In genomic region chr7:129258649-129259389, GRCh38 we compare ENCODE assay signal across 11 cellular contexts. TPM values are rescaled to one million over a fixed set of nuclear protein-coding genes. Genes with fewer than 3 reads are reported as not detected.
DNase-seq lines count a peak whose midpoint lies in the region; ATAC-seq, FAIRE-seq and TF ChIP-seq lines count a peak whose summit lies in the region.
"Had no signal": no experiment of that assay in that cellular context is flagged by ENCODE, and none has a peak within 500 bp of the region (broad histone marks: within the 10 kb centered on the region; RNA-seq: fewer than 3 reads in every experiment).

No MANE protein-coding gene starts in this region.

- no peaks in the 10 kb centered on the region for H3K9me3 ChIP-seq in CD8-positive, alpha-beta T cell (ENCODE audit: low read length)
- no peaks in the 10 kb centered on the region for H3K9me3 ChIP-seq in H9 (ENCODE audit: control insufficient read depth, low read depth, low read length)
- no peaks in the 10 kb centered on the region for H3K9me3 ChIP-seq in GM12878 (replicated peaks; ENCODE audit: control insufficient read depth, insufficient read depth, low read length)

- H3K4me1 ChIP-seq in CD8-positive, alpha-beta T cell (ENCODE audit: insufficient read depth, low read length): peaks cover 10% of the 10 kb centered on the region
- peaks cover 11% of the 10 kb centered on the region; the same call in 1 of the 2 replicates for H3K4me1 ChIP-seq in H9 (ENCODE audit: insufficient read depth, low read length)
- peaks cover 3% of the 10 kb centered on the region; the same call in 1 of the 2 replicates for H3K4me1 ChIP-seq in GM12878 (ENCODE audit: control insufficient read depth, insufficient read depth, low read length)

- H3K9ac ChIP-seq in H9 (ENCODE audit: extremely low read depth, insufficient read length, low read length) (no peak overlapping the region), GM12878 (ENCODE audit: control insufficient read depth, insufficient read depth, low read length) (no peak overlapping the region)

- H3K79me2 ChIP-seq in H9 (ENCODE audit: insufficient read depth, low read length) (peaks cover 2% of the 10 kb centered on the region; the same call in 1 of the 2 replicates), GM12878 (ENCODE audit: control insufficient read depth, insufficient read depth, low read length) (no peaks in the 10 kb centered on the region)

- no peak for DNase-seq in CD8-positive, alpha-beta T cell
- DNase-seq in H9 (peak; percentile 58), GM12878 (ENCODE audit: low read depth, low spot score) (no peak), lung microvascular endothelial cell (ENCODE audit: low read depth in 2 of 2) (peak; percentile 9 to 28), GM12892 (ENCODE audit: insufficient read length) (no peak), NCI-H1048 (lab: John Stamatoyannopoulos, UW) (no peak)
- DNase-seq in activated CD4-positive, alpha-beta memory T cell treated with anti-CD3 and anti-CD28 coated beads, Interleukin-2, amount 10 ng/mL, durations not matched to agents 7 days and 5 days: no peak
- DNase-seq: left colon, NCI-H2171, SHP77 had no signal

- TF ChIP-seq CTCF in CD8-positive, alpha-beta T cell (IDR thresholded peaks at IDR 0.05): no peak
- TF ChIP-seq CTCF in H9 (conservative IDR thresholded peaks at IDR 0.05): no peak
- no peak for TF ChIP-seq CTCF in GM12878 (IDR thresholded peaks at IDR 0.05 in 2 of 3, conservative IDR thresholded peaks at IDR 0.05 in 1 of 3; ENCODE audit: control insufficient read depth in 2 of 3, extremely low read depth in 1 of 3, insufficient read depth in 1 of 3, low read depth in 3 of 3, low read length in 3 of 3)

- no peak overlapping the region for H2BK5ac ChIP-seq in H9 (ENCODE audit: insufficient read length, low read length)

- peak overlapping the region; percentile 40 for H2BK120ac ChIP-seq in H9 (ENCODE audit: low read depth, low read length, poor library complexity, severe bottlenecking)

- SMC1A ChIA-PET in GM12878 (lab: Charles Lee; ENCODE audit: uncharacterized antibody, unreplicated experiment): interaction anchor here (0.6 to 1.3 kb wide), 3 partner anchors 30 to 34 kb away, joined by 3 read pairs; no protein-coding TSS in a partner anchor

- POLR2A ChIA-PET in CD8-positive, alpha-beta T cell (lab: Charles Lee): no interaction called here
- POLR2A ChIA-PET in GM12878 (lab: Charles Lee): no interaction called here
- POLR2A ChIA-PET in activated CD4-positive, alpha-beta memory T cell treated with anti-CD3 and anti-CD28 coated beads, Interleukin-2, amount 10 ng/mL, durations not matched to agents 7 days and 5 days (lab: Charles Lee): no interaction called here

- H2BK15ac ChIP-seq in H9 (ENCODE audit: low read depth, low read length): no peak overlapping the region

- H3K4me3 Mint-ChIP-seq in CD8-positive, alpha-beta T cell: peak overlapping the region; percentile 70
- H3K4me3 Mint-ChIP-seq in H9: peak overlapping the region; percentile 45 to 57; a peak in 4 of 5 replicates
- H3K4me3 Mint-ChIP-seq in activated CD4-positive, alpha-beta memory T cell treated with anti-CD3 and anti-CD28 coated beads, Interleukin-2, amount 10 ng/mL, durations not matched to agents 7 days and 5 days: no peak overlapping the region

- H3K4me1 Mint-ChIP-seq in CD8-positive, alpha-beta T cell (ENCODE audit: low read depth): peaks cover 33% of the 10 kb centered on the region
- peaks cover 51 to 57% of the 10 kb centered on the region in 2 experiments for H3K4me1 Mint-ChIP-seq in H9
- H3K4me1 Mint-ChIP-seq in activated CD4-positive, alpha-beta memory T cell treated with anti-CD3 and anti-CD28 coated beads, Interleukin-2, amount 10 ng/mL, durations not matched to agents 7 days and 5 days: peaks cover 14% of the 10 kb centered on the region

- intact Hi-C loops in CD8-positive, alpha-beta T cell (cut with DNase I, micrococcal nuclease): no loop called here
- intact Hi-C loops in GM12878 (cut with micrococcal nuclease; ENCODE audit: unreplicated experiment): no loop called here

- H2AK5ac ChIP-seq in H9 (ENCODE audit: insufficient read length, low read length): no peak overlapping the region

- H3K23ac ChIP-seq in H9 (ENCODE audit: insufficient read length, low read depth, low read length): no peak overlapping the region

- no peak overlapping the region for H3K56ac ChIP-seq in H9 (ENCODE audit: insufficient read length, low read depth, low read length)

- no peak for TF ChIP-seq RAD21 in GM12878 (IDR thresholded peaks at IDR 0.05; ENCODE audit: insufficient read depth, low read depth, low read length)

- no peaks in the 10 kb centered on the region for H3K27me3 ChIP-seq in CD8-positive, alpha-beta T cell (ENCODE audit: insufficient read depth, low read length)
- no peaks in the 10 kb centered on the region for H3K27me3 ChIP-seq in H9 (ENCODE audit: insufficient read depth, low read length)
- H3K27me3 ChIP-seq in GM12878 (replicated peaks in 1 of 2; ENCODE audit: control insufficient read depth in 2 of 2, insufficient read depth in 2 of 2, low read length in 1 of 2): no peaks in the 10 kb centered on the region

- no peak overlapping the region for H4K91ac ChIP-seq in H9 (ENCODE audit: insufficient read length, low read depth, low read length)

- ATAC-seq in CD8-positive, alpha-beta T cell: no peak
- ATAC-seq in GM12878 (no peak), HG03135 (IDR thresholded peaks at IDR 0.05; ENCODE audit: unreplicated experiment) (no peak)
- ATAC-seq: left colon had no signal

- no peaks in the 10 kb centered on the region for H3K79me1 ChIP-seq in H9 (ENCODE audit: insufficient read depth, low read depth, low read length, poor library complexity, severe bottlenecking)

- no peak overlapping the region for H4K5ac ChIP-seq in H9 (ENCODE audit: insufficient read length, low read depth, low read length)

- no peak overlapping the region for H4K8ac ChIP-seq in H9 (replicated peaks; ENCODE audit: insufficient read length, low read depth, low read length)

- no TSS peak for BruUV-seq in GM12878 (replicated peaks; lab: Mats Ljungman, UMichigan)

- H3K36me3 Mint-ChIP-seq in CD8-positive, alpha-beta T cell: no peaks in the 10 kb centered on the region
- H3K36me3 Mint-ChIP-seq in H9 (ENCODE audit: insufficient read depth in 1 of 3, low read depth in 3 of 3): no peaks in the 10 kb centered on the region; a peak in 3 of 7 replicates
- H3K36me3 Mint-ChIP-seq in activated CD4-positive, alpha-beta memory T cell treated with anti-CD3 and anti-CD28 coated beads, Interleukin-2, amount 10 ng/mL, durations not matched to agents 7 days and 5 days (ENCODE audit: low read depth): no peaks in the 10 kb centered on the region

- FAIRE-seq in GM12878 (lab: Jason Lieb, UNC) (no peak), GM12892 (lab: Jason Lieb, UNC) (no peak)

- H3K18ac ChIP-seq in H9 (ENCODE audit: insufficient read length, low read depth, low read length): no peak overlapping the region

- H4K20me1 ChIP-seq in H9 (ENCODE audit: control insufficient read depth, insufficient read depth, insufficient read length): no peaks in the 10 kb centered on the region
- no peaks in the 10 kb centered on the region for H4K20me1 ChIP-seq in GM12878 (ENCODE audit: control insufficient read depth, insufficient read depth)

- no peaks in the 10 kb centered on the region for H3K36me3 ChIP-seq in CD8-positive, alpha-beta T cell (ENCODE audit: insufficient read depth, low read length)
- H3K36me3 ChIP-seq in GM12878 (ENCODE audit: control insufficient read depth in 2 of 2, insufficient read depth in 2 of 2, low read length in 1 of 2): no peaks in the 10 kb centered on the region

- no peak for TF ChIP-seq EP300 in GM12878 (IDR thresholded peaks at IDR 0.05; ENCODE audit: borderline replicate concordance in 1 of 2, control insufficient read depth in 1 of 2, low read depth in 2 of 2, low read length in 2 of 2)

- no peak overlapping the region for H3K4ac ChIP-seq in H9 (ENCODE audit: low read depth, low read length)

- no CpG with 5 or more reads among the region's 4 CpGs for WGBS in H9 (ENCODE audit: extremely low coverage, insufficient read length, low lambda C conversion rate)
- WGBS in GM12878 (ENCODE audit: insufficient coverage, insufficient replicate concordance, low lambda C conversion rate, missing lambda C conversion rate): 61% methylated on average over 4 of the region's 4 CpGs

- CTCF ChIA-PET in CD8-positive, alpha-beta T cell (lab: Charles Lee): interaction anchor here (1.0 to 5.3 kb wide), 5 partner anchors 12 to 52 kb away, joined by 3 to 35 read pairs (median 6); no protein-coding TSS in a partner anchor
- CTCF ChIA-PET in GM12878 (lab: Yijun Ruan, JAX): interaction anchor here (1.2 to 1.9 kb wide), 2 partner anchors 13 to 40 kb away, joined by 3 to 15 read pairs; no protein-coding TSS in a partner anchor
- CTCF ChIA-PET in activated CD4-positive, alpha-beta memory T cell treated with anti-CD3 and anti-CD28 coated beads, Interleukin-2, amount 10 ng/mL, durations not matched to agents 7 days and 5 days (lab: Charles Lee): interaction anchor here (1.8 to 1.9 kb wide), 2 partner anchors 13 to 40 kb away, joined by 11 to 16 read pairs; no protein-coding TSS in a partner anchor

- no peak overlapping the region for H3K4me3 ChIP-seq in CD8-positive, alpha-beta T cell (ENCODE audit: low read depth, low read length)
- no peak overlapping the region for H3K4me3 ChIP-seq in GM12878

- no peaks in the 10 kb centered on the region for H3K27me3 Mint-ChIP-seq in CD8-positive, alpha-beta T cell (ENCODE audit: low read depth)
- H3K27me3 Mint-ChIP-seq in H9 (ENCODE audit: low read depth): no peaks in the 10 kb centered on the region
- H3K27me3 Mint-ChIP-seq in activated CD4-positive, alpha-beta memory T cell treated with anti-CD3 and anti-CD28 coated beads, Interleukin-2, amount 10 ng/mL, durations not matched to agents 7 days and 5 days: no peaks in the 10 kb centered on the region

- peak overlapping the region; percentile 88 for H3T11ph ChIP-seq in H9 (ENCODE audit: low read length)

- H3K27ac Mint-ChIP-seq in CD8-positive, alpha-beta T cell: no peak overlapping the region
- H3K27ac Mint-ChIP-seq in H9: peak overlapping the region; percentile 96 to 99 (median 98)
- no peak overlapping the region for H3K27ac Mint-ChIP-seq in activated CD4-positive, alpha-beta memory T cell treated with anti-CD3 and anti-CD28 coated beads, Interleukin-2, amount 10 ng/mL, durations not matched to agents 7 days and 5 days

- RAD21 ChIA-PET in GM12878 (lab: Charles Lee; ENCODE audit: unreplicated experiment): no interaction called here

- in situ Hi-C loops in GM12878 (cut with MboI): no loop called here

- H3K9me3 Mint-ChIP-seq in CD8-positive, alpha-beta T cell: no peaks in the 10 kb centered on the region
- H3K9me3 Mint-ChIP-seq in H9: no peaks in the 10 kb centered on the region
- no peaks in the 10 kb centered on the region for H3K9me3 Mint-ChIP-seq in activated CD4-positive, alpha-beta memory T cell treated with anti-CD3 and anti-CD28 coated beads, Interleukin-2, amount 10 ng/mL, durations not matched to agents 7 days and 5 days

- no peaks in the 10 kb centered on the region for H3K23me2 ChIP-seq in H9 (ENCODE audit: insufficient read length, low read depth, low read length, poor library complexity, severe bottlenecking)

- H2AFZ ChIP-seq in H9 (ENCODE audit: low read length) (no peak overlapping the region), GM12878 (ENCODE audit: control insufficient read depth, low read depth, low read length) (peak overlapping the region; percentile 18)

- H2BK20ac ChIP-seq in H9 (ENCODE audit: low read depth, low read length, poor library complexity, severe bottlenecking): no peak overlapping the region

- H2BK12ac ChIP-seq in H9 (ENCODE audit: insufficient read length, low read depth, low read length): no peak overlapping the region

- H3K4me2 ChIP-seq in H9 (ENCODE audit: insufficient read depth, insufficient read length, low read length) (peak overlapping the region; percentile 15), GM12878 (ENCODE audit: control insufficient read depth, insufficient read depth) (peak overlapping the region; percentile 66)

- TF ChIP-seq POLR2A in GM12878 (IDR thresholded peaks at IDR 0.05; ENCODE audit: low read depth, low read length) (no peak), GM12892 (IDR thresholded peaks at IDR 0.05; ENCODE audit: low read depth, low read length) (no peak)

- H3K27ac ChIP-seq in CD8-positive, alpha-beta T cell (ENCODE audit: low read depth, low read length): no peak overlapping the region
- H3K27ac ChIP-seq in H9 (ENCODE audit: insufficient read length, low read depth, low read length) (peak overlapping the region; percentile 86), GM12878 (ENCODE audit: control insufficient read depth, insufficient read depth) (no peak overlapping the region)

- H3K14ac ChIP-seq in H9 (ENCODE audit: insufficient read depth, low read length): no peak overlapping the region

RNA-seq across cellular contexts. Expression of gene AHCYL2, which starts 34.0 kb away (rescaled TPM):
- 1 to 10 TPM; 3.1 to 5.8 TPM for total RNA-seq in CD8-positive, alpha-beta T cell
- total RNA-seq in H9 (2021): 23.2 and 26.0 TPM in 2 replicates
- total RNA-seq in GM12878 (2013; cell fraction: nucleolus; rRNA removed): 19.4 and 28.2 TPM in 2 replicates
- total RNA-seq in GM12878 (2014; rRNA removed): 6.0 and 6.7 TPM in 2 replicates
- total RNA-seq in GM12878 (2014; rRNA removed; fragmentation: Illumina TruSeq; extraction: Trizol): 4.7 and 5.5 TPM in 2 replicates
- total RNA-seq in GM12878 (2021): 7.0 and 8.3 TPM in 2 replicates
- polyA plus RNA-seq in GM12878 (2011; ENCODE audit: low read depth): 2.7 TPM
- 29.1 and 31.4 TPM in 2 replicates for polyA plus RNA-seq in GM12878 (2011; rRNA removed)
- 13.4 and 16.4 TPM in 2 replicates for polyA plus RNA-seq in GM12878 (2011; cell fraction: cytosol; rRNA removed)
- 23.3 and 25.6 TPM in 2 replicates for polyA plus RNA-seq in GM12878 (2011; cell fraction: nucleus; rRNA removed)
- 3.2 and 4.4 TPM in 2 replicates for polyA plus RNA-seq in GM12878 (2012)
- polyA plus RNA-seq in GM12878 (2014; fragmentation: Illumina TruSeq; extraction: Trizol): 7.7 and 9.8 TPM in 2 replicates
- 1 to 10 TPM; 1.7 to 2.0 TPM for polyA plus RNA-seq in GM12878 (2014; fragmentation: Nextera tagmentation; extraction: Ambion mirVana)
- polyA plus RNA-seq in GM12878 (2014; rRNA removed): 5.0 and 6.1 TPM in 2 replicates
- polyA plus RNA-seq in GM12878 (2016; fragmentation: Nextera tagmentation; extraction: Ambion mirVana): 1 to 10 TPM; 3.5 to 4.4 TPM
- polyA minus RNA-seq in GM12878 (2011; rRNA and poly(A)+ RNA removed): 30.6 and 31.0 TPM in 2 replicates
- polyA minus RNA-seq in GM12878 (2011; cell fraction: cytosol; rRNA and poly(A)+ RNA removed): 8.3 and 9.8 TPM in 2 replicates
- polyA minus RNA-seq in GM12878 (2011; cell fraction: nucleus; rRNA and poly(A)+ RNA removed): 13.5 and 15.2 TPM in 2 replicates
- 6.5 and 6.9 TPM in 2 replicates for total RNA-seq in lung microvascular endothelial cell
- 7.0 TPM for polyA plus RNA-seq in GM12892 (2012; ENCODE audit: missing spikeins)
- total RNA-seq in activated CD4-positive, alpha-beta memory T cell treated with anti-CD3 and anti-CD28 coated beads, Interleukin-2, amount 10 ng/mL, durations not matched to agents 7 days and 5 days: 10 to 100 TPM; 18.5 to 21.0 TPM

Comparison
In these comparisons a context has a peak if more than half of its experiments do, and no peak if none do; other contexts are left out.
1. DNase-seq: peak in H9 (single experiment) and lung microvascular endothelial cell (2 of 2); none in CD8-positive, alpha-beta T cell (0 of 7), GM12878 (single experiment), GM12892 (single experiment), NCI-H1048 (single experiment) and activated CD4-positive, alpha-beta memory T cell treated with anti-CD3 and anti-CD28 coated beads, Interleukin-2, amount 10 ng/mL, durations not matched to agents 7 days and 5 days (single experiment).
2. H3K27ac Mint-ChIP-seq: peak in H9 (3 of 3); none in CD8-positive, alpha-beta T cell (single experiment) and activated CD4-positive, alpha-beta memory T cell treated with anti-CD3 and anti-CD28 coated beads, Interleukin-2, amount 10 ng/mL, durations not matched to agents 7 days and 5 days (single experiment).